9 cellular contexts compared by ENCODE assay signal in the genomic region with DNA sequence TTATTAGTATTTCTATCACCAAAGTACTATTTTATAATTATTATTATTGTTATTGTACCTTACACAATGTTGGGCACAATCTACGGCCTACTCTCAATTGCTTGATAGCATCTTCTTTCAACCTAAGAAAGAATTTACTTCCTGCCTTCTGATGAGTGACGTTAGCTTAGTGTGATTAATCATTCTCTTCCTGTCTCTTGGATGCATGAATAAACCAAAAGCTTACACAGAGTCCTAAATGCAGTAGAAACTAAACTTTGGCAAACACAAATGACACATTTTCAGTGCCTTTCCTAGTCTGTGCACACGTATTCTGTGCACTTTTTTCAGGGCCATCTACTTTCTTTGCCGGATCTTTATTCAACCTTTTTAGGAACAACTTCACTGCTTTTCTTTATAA. TPM values are rescaled to one million over a fixed set of nuclear protein-coding genes. Genes with fewer than 3 reads are reported as not detected.
DNase-seq lines count a peak whose midpoint lies in the region; ATAC-seq, FAIRE-seq and TF ChIP-seq lines count a peak whose summit lies in the region.
"Had no signal": no experiment of that assay in that cellular context is flagged by ENCODE, and none has a peak within 500 bp of the region (broad histone marks: within the 10 kb centered on the region; RNA-seq: fewer than 3 reads in every experiment).

No MANE protein-coding gene starts in this region.

- H3K27ac ChIP-seq in ascending aorta, result peak overlapping the region; percentile 75 to 82
- H3K27ac ChIP-seq in kidney (ENCODE audit: low read depth in 2 of 2, low read length in 2 of 2), result peak overlapping the region; percentile 18 to 59
- peak overlapping the region; percentile 28 for H3K27ac ChIP-seq in upper lobe of right lung
- H3K27ac ChIP-seq in WERI-Rb-1, result no peak overlapping the region
- H3K27ac ChIP-seq: C4-2B had no signal

- peaks cover 45% of the 10 kb centered on the region for H3K4me1 Mint-ChIP-seq in activated T-cell treated with anti-CD3 and anti-CD28 coated beads, Interleukin-2, amount 50 U/mL, for 72 hours (ENCODE audit: low read depth)

- H3K27me3 Mint-ChIP-seq in activated T-cell treated with anti-CD3 and anti-CD28 coated beads, Interleukin-2, amount 50 U/mL, for 72 hours (ENCODE audit: low read depth), result no peaks in the 10 kb centered on the region

- H3K4me3 Mint-ChIP-seq in activated T-cell treated with anti-CD3 and anti-CD28 coated beads, Interleukin-2, amount 50 U/mL, for 72 hours, result peak overlapping the region; percentile 73 to 81

- H3K27ac Mint-ChIP-seq in activated T-cell treated with anti-CD3 and anti-CD28 coated beads, Interleukin-2, amount 50 U/mL, for 72 hours, result peak overlapping the region; percentile 89

- peaks cover 14 to 27% of the 10 kb centered on the region in 2 donors for H3K36me3 Mint-ChIP-seq in activated T-cell treated with anti-CD3 and anti-CD28 coated beads, Interleukin-2, amount 50 U/mL, for 72 hours (ENCODE audit: insufficient read depth in 2 of 2)

- H3K27me3 ChIP-seq in ascending aorta (no peaks in the 10 kb centered on the region), upper lobe of right lung (no peaks in the 10 kb centered on the region), WERI-Rb-1 (ENCODE audit: insufficient read depth, low read depth, severe bottlenecking) (no peaks in the 10 kb centered on the region)

- no peaks in the 10 kb centered on the region for H3K36me3 ChIP-seq in ascending aorta
- no peaks in the 10 kb centered on the region for H3K36me3 ChIP-seq in kidney (ENCODE audit: control insufficient read depth in 1 of 2, insufficient read depth in 2 of 2, low read length in 2 of 2)
- H3K36me3 ChIP-seq in upper lobe of right lung, result no peaks in the 10 kb centered on the region
- peaks cover 18% of the 10 kb centered on the region for H3K36me3 ChIP-seq in WERI-Rb-1

- intact Hi-C loops in ascending aorta (cut with DNase I) (no loop called here), kidney (cut with DNase I) (no loop called here), upper lobe of right lung (cut with DNase I) (no loop called here)

- peak; percentile 99 to 100 for ATAC-seq in activated T-cell treated with anti-CD3 and anti-CD28 coated beads, Interleukin-2, amount 50 U/mL, for 72 hours (replicated peaks in 1 of 2)
- ATAC-seq in upper lobe of right lung, result peak; percentile 26

- peak overlapping the region; percentile 1 to 41 for H3K4me3 ChIP-seq in ascending aorta
- H3K4me3 ChIP-seq in kidney (ENCODE audit: low read length in 2 of 2), result no peak overlapping the region
- H3K4me3 ChIP-seq in upper lobe of right lung, result no peak overlapping the region
- H3K4me3 ChIP-seq in WERI-Rb-1 (ENCODE audit: low read depth, low read length), result no peak overlapping the region

- no peak for DNase-seq in activated T-cell treated with anti-CD3 and anti-CD28 coated beads, Interleukin-2, amount 50 U/mL, for 72 hours
- DNase-seq in activated T-cell treated with anti-CD3 and anti-CD28 coated beads for 4 hours (no peak), ascending aorta (ENCODE audit: low spot score in 2 of 2) (no peak), kidney (no peak), upper lobe of right lung (no peak), inferior parietal cortex (ENCODE audit: extremely low spot score) (no peak), NCI-H1417 treated with DMSO at 0.1 percent for 48 hours (lab: John Stamatoyannopoulos, UW) (no peak), WERI-Rb-1 (no peak)

- TF ChIP-seq CTCF in ascending aorta (IDR thresholded peaks at IDR 0.05) (no peak), kidney (IDR thresholded peaks at IDR 0.05; ENCODE audit: borderline replicate concordance, extremely low read depth, insufficient read depth) (no peak), upper lobe of right lung (IDR thresholded peaks at IDR 0.05) (no peak), WERI-Rb-1 (IDR thresholded peaks at IDR 0.05; ENCODE audit: low read depth, low read length) (no peak)

- H3K9me3 ChIP-seq in ascending aorta (peaks cover 0 to 3% of the 10 kb centered on the region in 2 donors), kidney (ENCODE audit: control insufficient read depth in 1 of 2, low read length in 2 of 2) (no peaks in the 10 kb centered on the region), upper lobe of right lung (no peaks in the 10 kb centered on the region), WERI-Rb-1 (ENCODE audit: severe bottlenecking) (peaks cover 10% of the 10 kb centered on the region)

- H3K4me1 ChIP-seq in ascending aorta (peaks cover 17 to 39% of the 10 kb centered on the region in 2 donors), kidney (ENCODE audit: control insufficient read depth in 1 of 2, insufficient read depth in 1 of 2, low read depth in 1 of 2, low read length in 2 of 2) (peaks cover 14 to 15% of the 10 kb centered on the region in 2 donors), upper lobe of right lung (peaks cover 35% of the 10 kb centered on the region)

- FAIRE-seq in kidney (lab: Jason Lieb, UNC), result peak; percentile 30

- peaks cover 4 to 12% of the 10 kb centered on the region in 2 donors for H3K9me3 Mint-ChIP-seq in activated T-cell treated with anti-CD3 and anti-CD28 coated beads, Interleukin-2, amount 50 U/mL, for 72 hours

- no peak overlapping the region for H3K9ac ChIP-seq in kidney (ENCODE audit: low read length in 2 of 2)

RNA-seq across cellular contexts. Expression of gene TRAK2, which starts 19.2 kb away (rescaled TPM):
- 10 to 100 TPM; 20.8 to 22.1 TPM for total RNA-seq in activated T-cell treated with anti-CD3 and anti-CD28 coated beads, Interleukin-2, amount 50 U/mL, for 72 hours
- total RNA-seq in ascending aorta, result 40.3 TPM
- total RNA-seq in kidney, result 65.8 TPM
- polyA plus RNA-seq in kidney (ENCODE audit: insufficient read depth, low read depth, low replicate concordance), result 16.6 TPM
- 78.0 TPM for total RNA-seq in upper lobe of right lung

RNA-seq across cellular contexts. Expression of gene STRADB, which starts 19.5 kb away (rescaled TPM):
- total RNA-seq in activated T-cell treated with anti-CD3 and anti-CD28 coated beads, Interleukin-2, amount 50 U/mL, for 72 hours, result 10 to 100 TPM; 26.7 to 30.4 TPM
- 22.8 TPM for total RNA-seq in ascending aorta
- 26.1 TPM for total RNA-seq in kidney
- polyA plus RNA-seq in kidney (ENCODE audit: insufficient read depth, low read depth, low replicate concordance), result 60.3 TPM
- total RNA-seq in upper lobe of right lung, result 18.9 TPM

Comparison
In these comparisons a context has a peak if more than half of its experiments do, and no peak if none do; other contexts are left out.
1. H3K4me3 ChIP-seq: peak in ascending aorta (2 of 2); none in kidney (0 of 2), upper lobe of right lung (single experiment) and WERI-Rb-1 (single experiment).